ENCODE assay signal across 37 cellular contexts in the genomic region with DNA sequence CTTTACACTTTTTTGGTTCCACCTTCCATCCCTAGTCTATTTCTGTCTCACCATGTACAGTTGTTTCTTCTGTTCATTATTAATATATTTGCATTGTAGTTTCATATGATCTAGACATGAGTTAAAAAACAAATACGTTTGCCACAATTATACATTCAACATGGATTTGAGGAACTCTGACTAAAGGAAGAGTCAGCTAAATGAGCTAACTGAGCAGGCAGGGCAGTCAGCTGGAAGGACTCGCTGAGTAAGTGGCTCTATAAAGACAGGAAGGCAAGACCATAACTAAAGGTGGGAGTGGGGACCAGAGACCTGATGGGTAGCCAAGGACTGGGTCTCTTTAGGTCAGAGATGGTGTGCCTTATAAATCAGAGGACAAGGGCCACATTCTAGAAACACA. TPM values are rescaled to one million over a fixed set of nuclear protein-coding genes. Genes with fewer than 3 reads are reported as not detected.
"Had no signal": no experiment of that assay in that cellular context is flagged by ENCODE, and none has a peak within 500 bp of the region (broad histone marks: within the 10 kb centered on the region; RNA-seq: fewer than 3 reads in every experiment).

No MANE protein-coding gene starts in this region.

- H3K27me3 ChIP-seq: adrenal gland, body of pancreas, brain microvascular endothelial cell, breast epithelium had no signal

- DNase-seq: activated B cell treated with CpG ODN at 0.5 μM for 24 hours; activated CD4-positive, alpha-beta memory T cell treated with anti-CD3 and anti-CD28 coated beads for 36 hours; activated CD4-positive, alpha-beta T cell treated with anti-CD3 and anti-CD28 coated beads for 4 hours; activated CD4-positive, alpha-beta T cell treated with anti-CD3 and anti-CD28 coated beads, Interleukin-2, amount 10 ng/mL, durations not matched to agents 24 days and 14 days; activated CD4-positive, alpha-beta T cell treated with anti-CD3 and anti-CD28 coated beads, Interleukin-2, amount 50 U/mL, for 1 hour; activated CD4-positive, alpha-beta T cell treated with anti-CD3 and anti-CD28 coated beads, Interleukin-2, amount 50 U/mL, for 4 hours; activated CD4-positive, CD25-positive, alpha-beta regulatory T cell treated with anti-CD3 and anti-CD28 coated beads, Interleukin-2, amount 50 U/mL, for 72 hours; activated CD8-positive, alpha-beta memory T cell treated with anti-CD3 and anti-CD28 coated beads, Interleukin-2, amount 50 U/mL, for 4 hours; activated CD8-positive, alpha-beta T cell treated with anti-CD3 and anti-CD28 coated beads for 36 hours; activated effector memory CD4-positive, alpha-beta T cell treated with anti-CD3 and anti-CD28 coated beads, Interleukin-2, amount 50 U/mL, for 16 hours; activated gamma-delta T cell treated with Interleukin-2 at 50 U/mL for 16 hours; activated naive CD4-positive, alpha-beta T cell; activated naive CD4-positive, alpha-beta T cell treated with anti-CD3 and anti-CD28 coated beads for 36 hours; activated naive CD4-positive, alpha-beta T cell treated with anti-CD3 and anti-CD28 coated beads, Interleukin-2, amount 50 U/mL, for 16 hours; activated naive CD8-positive, alpha-beta T cell treated with anti-CD3 and anti-CD28 coated beads for 36 hours; activated T-cell treated with anti-CD3 and anti-CD28 coated beads for 4 hours; activated T-cell treated with anti-CD3 and anti-CD28 coated beads, Interleukin-2, amount 50 U/mL, for 1 hour; activated T-cell treated with anti-CD3 and anti-CD28 coated beads, Interleukin-2, amount 50 U/mL, for 4 hours; activated T-cell treated with anti-CD3 and anti-CD28 coated beads, Interleukin-2, amount 50 U/mL, for 72 hours; adrenal gland; amniotic stem cell; aorta; body of pancreas; brain microvascular endothelial cell; central memory CD4-positive, alpha-beta T cell; T-helper 1 cell; T-helper 2 cell; T-helper 9 cell had no signal

- FAIRE-seq: astrocyte had no signal

- H3K27ac ChIP-seq: adrenal gland, body of pancreas, brain microvascular endothelial cell, breast epithelium, VCaP had no signal

- H3K9me3 ChIP-seq: adrenal gland had no signal

- H3K4me1 ChIP-seq: adrenal gland, body of pancreas, breast epithelium had no signal

- H3K4me3 ChIP-seq: adrenal gland, body of pancreas, breast epithelium had no signal

- H3K36me3 ChIP-seq: adrenal gland, brain microvascular endothelial cell had no signal

RNA-seq across cellular contexts. Expression of gene HAO1, which starts 53.0 kb away (rescaled TPM):
- total RNA-seq: activated B cell treated with CpG ODN at 0.5 μM for 24 hours; activated CD4-positive, alpha-beta memory T cell treated with anti-CD3 and anti-CD28 coated beads for 36 hours; activated CD4-positive, alpha-beta T cell treated with anti-CD3 and anti-CD28 coated beads, Interleukin-2, amount 10 ng/mL, durations not matched to agents 24 days and 14 days; activated CD8-positive, alpha-beta memory T cell treated with anti-CD3 and anti-CD28 coated beads for 36 hours; activated CD8-positive, alpha-beta T cell treated with anti-CD3 and anti-CD28 coated beads for 36 hours; activated naive CD4-positive, alpha-beta T cell treated with anti-CD3 and anti-CD28 coated beads for 36 hours; activated naive CD4-positive, alpha-beta T cell treated with anti-CD3 and anti-CD28 coated beads, Interleukin-2, amount 50 U/mL, for 72 hours; activated naive CD8-positive, alpha-beta T cell treated with anti-CD3 and anti-CD28 coated beads for 36 hours; activated T-cell treated with anti-CD3 and anti-CD28 coated beads, Interleukin-2, amount 50 U/mL, for 4 hours; activated T-cell treated with anti-CD3 and anti-CD28 coated beads, Interleukin-2, amount 50 U/mL, for 72 hours; activated T-helper 1 cell treated with anti-CD3 and anti-CD28 coated beads, Interleukin-12 subunit alpha, Interleukin-12 subunit beta, Interleukin-2, Interleukin-4 antibody, amounts not matched to agents 30 ng/mL and 10 ng/mL and 1 ng/mL, durations not matched to agents 14 hours and 24 hours and 36 hours; activated T-helper 17 cell treated with anti-CD3 and anti-CD28 coated beads, Interleukin-2, amount 50 U/mL, for 72 hours; adrenal gland; aorta; body of pancreas; breast epithelium; cardiac septum; chondrocyte had no signal
- polyA plus RNA-seq: aorta had no signal
